ENCODE assay signal across 2 cellular contexts in genomic region chr15:63134245-63134644, GRCh38.
TF ChIP-seq lines count a peak whose summit lies in the region.

No MANE protein-coding gene starts in this region.

TF ChIP-seq in SK-N-SH, 30 proteins besides CTCF, POLR2A, EP300 and RAD21:
- TF ChIP-seq CHD2 (IDR thresholded peaks at IDR 0.05; ENCODE audit: low read length, partially characterized antibody), result no peak

TF ChIP-seq in endothelial cell of umbilical vein, 7 proteins besides CTCF, POLR2A, EP300 and RAD21:
- TF ChIP-seq GATA2 (IDR thresholded peaks at IDR 0.05; ENCODE audit: insufficient read depth, insufficient read length, low read depth, low read length), result no peak
